ENCODE assay signal across 1 cellular context in genomic region chr5:58322453-58322852, GRCh38.
TF ChIP-seq lines count a peak whose summit lies in the region.

No MANE protein-coding gene starts in this region.

TF ChIP-seq in IMR-90, 13 proteins besides CTCF, POLR2A, EP300 and RAD21:
- TF ChIP-seq ELK1 (IDR thresholded peaks at IDR 0.05; ENCODE audit: borderline replicate concordance, low read depth, low read length) (no peak), CEBPB (IDR thresholded peaks at IDR 0.05; ENCODE audit: low read depth, low read length) (no peak), MXI1 (IDR thresholded peaks at IDR 0.05; ENCODE audit: borderline replicate concordance, low read depth, low read length) (no peak), BHLHE40 (IDR thresholded peaks at IDR 0.05; ENCODE audit: low read depth, low read length) (no peak), RFX5 (IDR thresholded peaks at IDR 0.05; ENCODE audit: low read depth, low read length) (no peak), FOS (IDR thresholded peaks at IDR 0.05; ENCODE audit: low read depth, low read length) (no peak), MAFK (IDR thresholded peaks at IDR 0.05; ENCODE audit: low read depth, low read length) (no peak), CHD1 (IDR thresholded peaks at IDR 0.05; ENCODE audit: low read depth, low read length) (no peak), RCOR1 (IDR thresholded peaks at IDR 0.05; ENCODE audit: insufficient replicate concordance, low read length) (no peak), SMC3 (IDR thresholded peaks at IDR 0.05; ENCODE audit: low read depth, low read length) (no peak)
